Comparison of ENCODE assay signal across 1 cellular context in genomic region chr5:33781286-33781685, GRCh38.
TF ChIP-seq lines count a peak whose summit lies in the region.

No MANE protein-coding gene starts in this region.

TF ChIP-seq in IMR-90, 13 proteins besides CTCF, POLR2A, EP300 and RAD21 (continued from another document):
- 0 out of 2 replicates have a peak, but pooled peaks have one; percentile 28 for TF ChIP-seq MXI1 (IDR thresholded peaks at IDR 0.05; ENCODE audit: borderline replicate concordance, low read depth, low read length)
